ENCODE assay signal across 34 cellular contexts in genomic region chr12:86735851-86736250, GRCh38.
A peak's percentile ranks its signal among the peaks of the same experiment; 100 is the strongest.
DNase-seq lines count a peak whose midpoint lies in the region; ATAC-seq and TF ChIP-seq lines count a peak whose summit lies in the region.
"Had no signal": no experiment of that assay in that cellular context is flagged by ENCODE, and none has a peak within 500 bp of the region (broad histone marks: within the 10 kb centered on the region; RNA-seq: fewer than 3 reads in every experiment).

No MANE protein-coding gene starts in this region.

- peak; percentile 63 for ATAC-seq in GM18502 (IDR thresholded peaks at IDR 0.05; ENCODE audit: poor library complexity, unreplicated experiment)
- ATAC-seq in GM19463 (IDR thresholded peaks at IDR 0.05; ENCODE audit: unreplicated experiment) = peak; percentile 62
- ATAC-seq in HG02852 (IDR thresholded peaks at IDR 0.05; ENCODE audit: unreplicated experiment) = peak; percentile 79
- peak; percentile 60 for ATAC-seq in HG03342 (IDR thresholded peaks at IDR 0.05; ENCODE audit: unreplicated experiment)
- ATAC-seq in GM19452 (IDR thresholded peaks at IDR 0.05; ENCODE audit: unreplicated experiment) = no peak
- ATAC-seq in upper lobe of right lung = no peak
- ATAC-seq: activated CD4-positive, alpha-beta T cell treated with anti-CD3 and anti-CD28 coated beads for 36 hours; activated CD8-positive, alpha-beta T cell treated with anti-CD3 and anti-CD28 coated beads for 36 hours; heart right ventricle; Right ventricle myocardium inferior; stimulated activated memory B cell treated with anti-CD40 and anti-IgM and Interleukin-4, amounts not matched to agents 10 μg/mL and 1 μg/mL and 100 μg/mL, for 72 hours; T-helper 17 cell had no signal

- DNase-seq in COLO829 (ENCODE audit: low spot score) (no peak), NCI-H2081 treated with DMSO at 0.1 percent for 48 hours (lab: John Stamatoyannopoulos, UW) (no peak), upper lobe of right lung (no peak)
- DNase-seq: 8988T; activated CD4-positive, alpha-beta T cell treated with anti-CD3 and anti-CD28 coated beads for 36 hours; activated CD8-positive, alpha-beta memory T cell treated with anti-CD3 and anti-CD28 coated beads, Interleukin-2, amount 50 U/mL, for 48 hours; activated CD8-positive, alpha-beta T cell treated with anti-CD3 and anti-CD28 coated beads for 36 hours; activated naive CD4-positive, alpha-beta T cell treated with anti-CD3 and anti-CD28 coated beads for 36 hours; amygdala; Calu3; DMS79 treated with DMSO at 0.1 percent for 48 hours; dorsolateral prefrontal cortex; foreskin melanocyte; GDM1; GOT3; heart right ventricle; Kasumi-1; kidney; NCI-H1417 treated with DMSO at 0.1 percent for 48 hours; NCI-H2029 treated with DMSO at 0.1 percent for 48 hours; NCI-H226; NCI-H748 treated with DMSO at 0.1 percent for 48 hours; retina; T-helper 17 cell; transverse colon had no signal

- intact Hi-C loops in upper lobe of right lung (cut with DNase I) = no loop called here

- no peaks in the 10 kb centered on the region for H3K36me3 ChIP-seq in upper lobe of right lung
- H3K36me3 ChIP-seq: heart right ventricle, transverse colon had no signal

- H3K27ac ChIP-seq in upper lobe of right lung = no peak overlapping the region
- H3K27ac ChIP-seq: C4-2B, dorsolateral prefrontal cortex, heart right ventricle, parathyroid adenoma, transverse colon had no signal

- H3K4me1 ChIP-seq in upper lobe of right lung = no peaks in the 10 kb centered on the region
- H3K4me1 ChIP-seq: heart right ventricle, parathyroid adenoma, transverse colon had no signal

- TF ChIP-seq CTCF in upper lobe of right lung (IDR thresholded peaks at IDR 0.05) = no peak

- no peaks in the 10 kb centered on the region for H3K9me3 ChIP-seq in upper lobe of right lung
- H3K9me3 ChIP-seq: heart right ventricle, transverse colon had no signal

- no peak overlapping the region for H3K4me3 ChIP-seq in upper lobe of right lung
- H3K4me3 ChIP-seq: dorsolateral prefrontal cortex, heart right ventricle, transverse colon had no signal

- H3K27me3 ChIP-seq in upper lobe of right lung = no peaks in the 10 kb centered on the region
- H3K27me3 ChIP-seq: dorsolateral prefrontal cortex, heart right ventricle, transverse colon had no signal

Comparison
In these comparisons a context has a peak if more than half of its experiments do, and no peak if none do; other contexts are left out.
1. ATAC-seq: peak in GM18502 (single experiment), GM19463 (single experiment), HG02852 (single experiment) and HG03342 (single experiment); none in GM19452 (single experiment) and upper lobe of right lung (single experiment).